In the genomic region with DNA sequence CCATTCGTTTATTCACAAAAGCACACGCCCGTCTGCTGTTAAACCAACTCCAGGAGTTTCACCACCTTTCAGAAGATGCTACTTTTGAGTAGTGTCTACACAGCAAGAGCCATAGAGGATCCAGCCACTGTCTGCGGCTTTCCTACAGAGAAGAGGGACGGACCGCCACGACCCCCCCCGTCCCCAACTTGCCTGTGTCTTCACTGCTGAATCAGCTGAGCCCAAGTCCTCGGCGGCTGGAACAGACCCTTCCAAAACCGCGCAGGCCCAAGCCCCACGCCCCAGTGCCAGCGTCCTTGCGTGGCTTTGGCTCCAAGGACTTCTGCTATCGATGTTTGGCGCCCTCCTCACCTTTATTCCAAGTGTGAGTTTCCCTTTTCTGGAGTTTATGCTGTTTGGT, we compare ENCODE assay signal across 19 cellular contexts.
"Had no signal": no experiment of that assay in that cellular context is flagged by ENCODE, and none has a peak within 500 bp of the region (broad histone marks: within the 10 kb centered on the region; RNA-seq: fewer than 3 reads in every experiment).

No MANE protein-coding gene starts in this region.

- DNase-seq: caudate nucleus; cortex of kidney; dorsolateral prefrontal cortex; effector memory CD8-positive, alpha-beta T cell; foreskin keratinocyte; immature natural killer cell; left colon; mammary epithelial cell; mucosa of descending colon; naive thymus-derived CD8-positive, alpha-beta T cell; ovary; stimulated activated CD4-positive, alpha-beta T cell treated with anti-CD3 and anti-CD28 coated beads, Interleukin-2, amount 100 ng/mL, for 24 hours; stimulated activated CD4-positive, alpha-beta T cell treated with anti-CD3 and anti-CD28 coated beads, Interleukin-4, amount 100 ng/mL, for 4 hours; stimulated activated naive B cell treated with anti-CD40 and anti-IgM and Interleukin-4, amounts not matched to agents 10 μg/mL and 1 μg/mL and 100 μg/mL, for 72 hours; stimulated activated naive CD8-positive, alpha-beta T cell treated with anti-CD3 and anti-CD28 coated beads, Interleukin-15, amount 100 ng/mL, for 72 hours; testis; upper lobe of right lung had no signal

- H3K36me3 Mint-ChIP-seq: immature natural killer cell; stimulated activated naive B cell treated with anti-CD40 and anti-IgM and Interleukin-4, amounts not matched to agents 10 μg/mL and 1 μg/mL and 100 μg/mL, for 72 hours had no signal

- ATAC-seq: effector memory CD8-positive, alpha-beta T cell; foreskin keratinocyte; left colon; mucosa of descending colon; naive thymus-derived CD8-positive, alpha-beta T cell; right cardiac atrium; stimulated activated naive B cell treated with anti-CD40 and anti-IgM and Interleukin-4, amounts not matched to agents 10 μg/mL and 1 μg/mL and 100 μg/mL, for 72 hours; stimulated activated naive CD8-positive, alpha-beta T cell treated with anti-CD3 and anti-CD28 coated beads, Interleukin-15, amount 100 ng/mL, for 72 hours; upper lobe of right lung had no signal

- H3K27me3 ChIP-seq: ovary, testis had no signal

- H3K4me1 ChIP-seq: foreskin keratinocyte, testis had no signal

- H3K4me3 Mint-ChIP-seq: effector memory CD8-positive, alpha-beta T cell; immature natural killer cell; naive thymus-derived CD8-positive, alpha-beta T cell; stimulated activated naive B cell treated with anti-CD40 and anti-IgM and Interleukin-4, amounts not matched to agents 10 μg/mL and 1 μg/mL and 100 μg/mL, for 72 hours; stimulated activated naive CD8-positive, alpha-beta T cell treated with anti-CD3 and anti-CD28 coated beads, Interleukin-15, amount 100 ng/mL, for 72 hours had no signal

- H3K27ac ChIP-seq: dorsolateral prefrontal cortex, foreskin keratinocyte, ovary, testis, tibial nerve, upper lobe of right lung had no signal

- H3K4me3 ChIP-seq: dorsolateral prefrontal cortex, mucosa of descending colon, ovary, testis, tibial nerve, upper lobe of right lung had no signal

- H3K9me3 ChIP-seq: mucosa of descending colon, ovary, testis had no signal

- H3K4me1 Mint-ChIP-seq: immature natural killer cell had no signal

- H3K36me3 ChIP-seq: ovary, tibial nerve, upper lobe of right lung had no signal

- H3K27ac Mint-ChIP-seq: effector memory CD8-positive, alpha-beta T cell; immature natural killer cell; naive thymus-derived CD8-positive, alpha-beta T cell; stimulated activated naive B cell treated with anti-CD40 and anti-IgM and Interleukin-4, amounts not matched to agents 10 μg/mL and 1 μg/mL and 100 μg/mL, for 72 hours; stimulated activated naive CD8-positive, alpha-beta T cell treated with anti-CD3 and anti-CD28 coated beads, Interleukin-15, amount 100 ng/mL, for 72 hours had no signal

- H3K9me3 Mint-ChIP-seq: effector memory CD8-positive, alpha-beta T cell had no signal
